ENCODE assay signal across 9 cellular contexts in genomic region chr1:183278736-183279591, GRCh38.
DNase-seq lines count a peak whose midpoint lies in the region; ATAC-seq and TF ChIP-seq lines count a peak whose summit lies in the region.
"Had no signal": no experiment of that assay in that cellular context is flagged by ENCODE, and none has a peak within 500 bp of the region (broad histone marks: within the 10 kb centered on the region; RNA-seq: fewer than 3 reads in every experiment).

No MANE protein-coding gene starts in this region.

- H3K27ac Mint-ChIP-seq in T-helper 17 cell: peak overlapping the region; percentile 21
- H3K27ac Mint-ChIP-seq: activated naive CD4-positive, alpha-beta T cell treated with anti-CD3 and anti-CD28 coated beads, Interleukin-2, amount 50 U/mL, for 24 hours; stimulated activated effector memory CD8-positive, alpha-beta T cell treated with anti-CD3 and anti-CD28 coated beads, Interleukin-12 subunit alpha, Interleukin-12 subunit beta, amount 100 ng/mL, for 72 hours had no signal

- no peak for TF ChIP-seq CTCF in foreskin fibroblast (IDR thresholded peaks at IDR 0.05; ENCODE audit: low read depth, low read length)
- no peak for TF ChIP-seq CTCF in spleen (IDR thresholded peaks at IDR 0.05 in 8 of 11, conservative IDR thresholded peaks at IDR 0.05 in 3 of 11)

- WGBS in spleen, 5 donors: 76 to 89% (median 79%) methylated on average over 10 to 12 of the region's 12 CpGs

- H3K27me3 ChIP-seq in spleen (replicated peaks in 1 of 7): peaks cover 0 to 11% (median 0%) of the 10 kb centered on the region in 7 donors

- H3K36me3 Mint-ChIP-seq in T-helper 17 cell (ENCODE audit: low read depth): no peaks in the 10 kb centered on the region
- H3K36me3 Mint-ChIP-seq: activated naive CD4-positive, alpha-beta T cell treated with anti-CD3 and anti-CD28 coated beads, Interleukin-2, amount 50 U/mL, for 24 hours; stimulated activated effector memory CD8-positive, alpha-beta T cell treated with anti-CD3 and anti-CD28 coated beads, Interleukin-12 subunit alpha, Interleukin-12 subunit beta, amount 100 ng/mL, for 72 hours had no signal

- DNase-seq in HS-27A (ENCODE audit: low read depth): peak; percentile 72
- DNase-seq in T-helper 17 cell: no peak
- peak; percentile 69 to 84 for DNase-seq in foreskin fibroblast
- DNase-seq in spleen: no peak
- DNase-seq in iPS-NIHi11 (ENCODE audit: low spot score): no peak

- no peaks in the 10 kb centered on the region for H3K4me1 Mint-ChIP-seq in T-helper 17 cell
- H3K4me1 Mint-ChIP-seq: stimulated activated effector memory CD8-positive, alpha-beta T cell treated with anti-CD3 and anti-CD28 coated beads, Interleukin-12 subunit alpha, Interleukin-12 subunit beta, amount 100 ng/mL, for 72 hours had no signal

- H3K4me3 Mint-ChIP-seq in T-helper 17 cell: no peak overlapping the region
- H3K4me3 Mint-ChIP-seq: activated naive CD4-positive, alpha-beta T cell treated with anti-CD3 and anti-CD28 coated beads, Interleukin-2, amount 50 U/mL, for 24 hours; stimulated activated effector memory CD8-positive, alpha-beta T cell treated with anti-CD3 and anti-CD28 coated beads, Interleukin-12 subunit alpha, Interleukin-12 subunit beta, amount 100 ng/mL, for 72 hours had no signal

- no peak overlapping the region for H3K4me3 ChIP-seq in foreskin fibroblast (ENCODE audit: low read depth in 1 of 2, low read length in 2 of 2)
- peak overlapping the region in 1 of 8 donors; percentile 14 for H3K4me3 ChIP-seq in spleen

- intact Hi-C loops in spleen (cut with DNase I; ENCODE audit: low total_unique reads): no loop called here

- H3K4me1 ChIP-seq in spleen: peaks cover 0 to 40% (median 3%) of the 10 kb centered on the region in 6 donors

- no peak for TF ChIP-seq POLR2A in spleen (IDR thresholded peaks at IDR 0.05)

- H3K27me3 Mint-ChIP-seq in T-helper 17 cell: peaks cover 18% of the 10 kb centered on the region

- peak overlapping the region in 7 of 8 donors; percentile 61 to 89 (median 78) for H3K27ac ChIP-seq in spleen

- no peaks in the 10 kb centered on the region for H3K36me3 ChIP-seq in spleen

- ATAC-seq in T-helper 17 cell: no peak
- no peak for ATAC-seq in HG03469 (IDR thresholded peaks at IDR 0.05; ENCODE audit: unreplicated experiment)
- no peak for ATAC-seq in activated CD4-positive, CD25-positive, alpha-beta regulatory T cell treated with anti-CD3 and anti-CD28 coated beads, Interleukin-2, amount 50 U/mL, for 24 hours

- H3K9me3 ChIP-seq in T-helper 17 cell (ENCODE audit: control insufficient read depth, low read length, poor library complexity, severe bottlenecking) (no peaks in the 10 kb centered on the region), spleen (no peaks in the 10 kb centered on the region)

Comparison
In these comparisons a context has a peak if more than half of its experiments do, and no peak if none do; other contexts are left out.
1. DNase-seq: peak in HS-27A (single experiment) and foreskin fibroblast (2 of 2); none in T-helper 17 cell (0 of 3), spleen (single experiment) and iPS-NIHi11 (single experiment).